13 cellular contexts compared by ENCODE assay signal in the genomic region with DNA sequence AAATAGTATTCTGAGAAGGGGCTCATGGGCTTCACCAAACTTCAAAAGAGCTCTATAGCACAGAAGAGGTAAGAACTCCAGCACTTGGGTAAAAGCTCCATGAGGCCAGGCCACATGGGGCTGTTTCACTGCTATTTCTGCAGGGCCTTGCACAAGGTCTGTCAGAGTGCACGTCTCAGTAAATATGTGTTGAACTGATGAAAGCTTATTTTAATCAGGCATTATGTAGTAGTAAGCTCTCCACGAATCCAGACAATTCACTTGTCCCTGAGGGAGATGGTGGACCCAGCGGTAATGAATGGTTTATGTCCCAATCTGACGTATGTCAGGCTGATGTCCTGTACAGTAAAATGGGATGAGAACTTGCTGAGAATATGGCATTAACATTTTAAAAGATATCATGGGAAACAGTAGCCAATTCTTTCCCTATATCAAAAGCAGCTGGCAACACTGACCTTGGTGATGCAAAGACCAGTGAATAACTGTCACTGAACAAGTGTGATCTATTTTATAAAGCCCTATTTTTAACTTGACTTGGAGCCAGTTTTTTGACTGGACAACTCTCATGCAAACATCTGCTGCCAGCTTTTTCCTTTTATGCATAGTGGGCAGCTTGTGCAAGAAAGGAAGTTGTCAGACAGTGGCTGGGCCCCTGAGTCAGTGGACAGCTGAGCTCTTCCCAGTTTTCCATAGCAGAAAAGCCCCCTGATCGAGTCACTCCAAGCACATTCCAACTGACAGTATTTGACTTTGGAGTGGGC.
DNase-seq lines count a peak whose midpoint lies in the region; ATAC-seq and TF ChIP-seq lines count a peak whose summit lies in the region.
"Had no signal": no experiment of that assay in that cellular context is flagged by ENCODE, and none has a peak within 500 bp of the region (broad histone marks: within the 10 kb centered on the region; RNA-seq: fewer than 3 reads in every experiment).

No MANE protein-coding gene starts in this region.

- H2AFZ ChIP-seq in fibroblast of lung (ENCODE audit: low read length): no peak overlapping the region

- no peak overlapping the region for H3K4me3 Mint-ChIP-seq in osteocyte (ENCODE audit: unreplicated experiment)
- H3K4me3 Mint-ChIP-seq in activated CD4-positive, alpha-beta T cell treated with anti-CD3 and anti-CD28 coated beads, Interleukin-2, amount 10 ng/mL, durations not matched to agents 7 days and 5 days: no peak overlapping the region
- H3K4me3 Mint-ChIP-seq: CD4-positive, alpha-beta T cell; T-cell had no signal

- H3K27me3 Mint-ChIP-seq in osteocyte (ENCODE audit: unreplicated experiment): no peaks in the 10 kb centered on the region
- peaks cover 2% of the 10 kb centered on the region for H3K27me3 Mint-ChIP-seq in activated CD4-positive, alpha-beta T cell treated with anti-CD3 and anti-CD28 coated beads, Interleukin-2, amount 10 ng/mL, durations not matched to agents 7 days and 5 days
- H3K27me3 Mint-ChIP-seq: CD4-positive, alpha-beta T cell had no signal

- no peak overlapping the region for H3K9ac ChIP-seq in fibroblast of lung (ENCODE audit: insufficient read depth, low read length)

- TF ChIP-seq CTCF in AG10803 (conservative IDR thresholded peaks at IDR 0.05; ENCODE audit: low read length) (no peak), fibroblast of lung (conservative IDR thresholded peaks at IDR 0.05 in 1 of 2, IDR thresholded peaks at IDR 0.05 in 1 of 2; ENCODE audit: low read depth in 1 of 2, low read length in 2 of 2) (no peak), osteocyte (IDR thresholded peaks at IDR 0.05) (no peak)

- H3K4me2 ChIP-seq in fibroblast of lung (ENCODE audit: extremely low read depth, insufficient read depth, low read length): no peak overlapping the region

- peak overlapping the region; percentile 91 for H3K27ac Mint-ChIP-seq in osteocyte (ENCODE audit: unreplicated experiment)
- H3K27ac Mint-ChIP-seq in activated CD4-positive, alpha-beta T cell treated with anti-CD3 and anti-CD28 coated beads, Interleukin-2, amount 10 ng/mL, durations not matched to agents 7 days and 5 days: no peak overlapping the region
- H3K27ac Mint-ChIP-seq: CD4-positive, alpha-beta T cell; T-cell had no signal

- H3K36me3 ChIP-seq in fibroblast of lung (ENCODE audit: control insufficient read depth, insufficient read depth, low read length): no peaks in the 10 kb centered on the region
- H3K36me3 ChIP-seq: uterus had no signal

- no peaks in the 10 kb centered on the region for H4K20me1 ChIP-seq in fibroblast of lung (ENCODE audit: control insufficient read depth, extremely low read depth, insufficient read depth, low read length)

- peak; percentile 98 for DNase-seq in AG10803 (ENCODE audit: low read depth)
- peak; percentile 98 for DNase-seq in RPMI7951 (ENCODE audit: low read depth)
- peak; percentile 91 to 93 for DNase-seq in fibroblast of lung (ENCODE audit: low read depth in 2 of 2)
- no peak for DNase-seq in osteocyte (ENCODE audit: extremely low spot score, unreplicated experiment)
- DNase-seq in activated CD4-positive, alpha-beta T cell treated with anti-CD3 and anti-CD28 coated beads, Interleukin-2, amount 10 ng/mL, durations not matched to agents 7 days and 5 days: no peak
- DNase-seq in NCI-H345 treated with DMSO at 0.1 percent for 48 hours (lab: John Stamatoyannopoulos, UW; ENCODE audit: unreplicated experiment): no peak
- DNase-seq: CD4-positive, alpha-beta T cell; midbrain; stimulated activated CD4-positive, alpha-beta T cell treated with anti-CD3 and anti-CD28 coated beads, Interleukin-2, amount 100 ng/mL, for 24 hours; T-cell; uterus had no signal

- no peaks in the 10 kb centered on the region for H3K79me2 ChIP-seq in fibroblast of lung (ENCODE audit: control insufficient read depth, insufficient read depth, low read length)

- H3K27me3 ChIP-seq in fibroblast of lung (ENCODE audit: control insufficient read depth, insufficient read depth, low read length): no peaks in the 10 kb centered on the region
- H3K27me3 ChIP-seq: uterus had no signal

- POLR2A ChIA-PET in activated CD4-positive, alpha-beta T cell treated with anti-CD3 and anti-CD28 coated beads, Interleukin-2, amount 10 ng/mL, durations not matched to agents 7 days and 5 days (lab: Charles Lee): no interaction called here

- peaks cover 1% of the 10 kb centered on the region for H3K36me3 Mint-ChIP-seq in osteocyte (ENCODE audit: unreplicated experiment)
- H3K36me3 Mint-ChIP-seq in activated CD4-positive, alpha-beta T cell treated with anti-CD3 and anti-CD28 coated beads, Interleukin-2, amount 10 ng/mL, durations not matched to agents 7 days and 5 days (ENCODE audit: low read depth): no peaks in the 10 kb centered on the region
- H3K36me3 Mint-ChIP-seq: T-cell had no signal

- peaks cover 43% of the 10 kb centered on the region for H3K4me1 Mint-ChIP-seq in osteocyte (ENCODE audit: unreplicated experiment)
- H3K4me1 Mint-ChIP-seq in activated CD4-positive, alpha-beta T cell treated with anti-CD3 and anti-CD28 coated beads, Interleukin-2, amount 10 ng/mL, durations not matched to agents 7 days and 5 days: no peaks in the 10 kb centered on the region
- H3K4me1 Mint-ChIP-seq: T-cell had no signal

- H3K4me1 ChIP-seq in fibroblast of lung (ENCODE audit: control insufficient read depth, extremely low read depth, insufficient read depth, low read length): no peaks in the 10 kb centered on the region
- H3K4me1 ChIP-seq: uterus had no signal

- peak overlapping the region; percentile 53 for H3K27ac ChIP-seq in fibroblast of lung (ENCODE audit: insufficient read depth, low read length)

- CTCF ChIA-PET in activated CD4-positive, alpha-beta T cell treated with anti-CD3 and anti-CD28 coated beads, Interleukin-2, amount 10 ng/mL, durations not matched to agents 7 days and 5 days (lab: Charles Lee): no interaction called here

- ATAC-seq in HG03571 (IDR thresholded peaks at IDR 0.05; ENCODE audit: unreplicated experiment) (no peak), HG03565 (IDR thresholded peaks at IDR 0.05; ENCODE audit: unreplicated experiment) (no peak)
- ATAC-seq: T-cell had no signal

- H3K4me3 ChIP-seq in AG10803 (ENCODE audit: low read length): no peak overlapping the region
- H3K4me3 ChIP-seq in fibroblast of lung (replicated peaks in 1 of 4; ENCODE audit: control extremely low read depth in 1 of 4, insufficient read depth in 1 of 4, low read depth in 3 of 4, low read length in 4 of 4): no peak overlapping the region
- H3K4me3 ChIP-seq: uterus had no signal

- no peaks in the 10 kb centered on the region for H3K9me3 Mint-ChIP-seq in osteocyte (ENCODE audit: unreplicated experiment)
- no peaks in the 10 kb centered on the region for H3K9me3 Mint-ChIP-seq in activated CD4-positive, alpha-beta T cell treated with anti-CD3 and anti-CD28 coated beads, Interleukin-2, amount 10 ng/mL, durations not matched to agents 7 days and 5 days
- H3K9me3 Mint-ChIP-seq: CD4-positive, alpha-beta T cell; T-cell had no signal

- no peaks in the 10 kb centered on the region for H3K9me3 ChIP-seq in fibroblast of lung (ENCODE audit: control insufficient read depth, insufficient read depth, low read depth, low read length)
- H3K9me3 ChIP-seq: uterus had no signal

Comparison
In these comparisons a context has a peak if more than half of its experiments do, and no peak if none do; other contexts are left out.
1. DNase-seq: peak in AG10803 (single experiment), RPMI7951 (single experiment) and fibroblast of lung (2 of 2); none in osteocyte (single experiment), activated CD4-positive, alpha-beta T cell treated with anti-CD3 and anti-CD28 coated beads, Interleukin-2, amount 10 ng/mL, durations not matched to agents 7 days and 5 days (single experiment) and NCI-H345 treated with DMSO at 0.1 percent for 48 hours (single experiment).